Comparison of ENCODE assay signal across 21 cellular contexts in the genomic region with DNA sequence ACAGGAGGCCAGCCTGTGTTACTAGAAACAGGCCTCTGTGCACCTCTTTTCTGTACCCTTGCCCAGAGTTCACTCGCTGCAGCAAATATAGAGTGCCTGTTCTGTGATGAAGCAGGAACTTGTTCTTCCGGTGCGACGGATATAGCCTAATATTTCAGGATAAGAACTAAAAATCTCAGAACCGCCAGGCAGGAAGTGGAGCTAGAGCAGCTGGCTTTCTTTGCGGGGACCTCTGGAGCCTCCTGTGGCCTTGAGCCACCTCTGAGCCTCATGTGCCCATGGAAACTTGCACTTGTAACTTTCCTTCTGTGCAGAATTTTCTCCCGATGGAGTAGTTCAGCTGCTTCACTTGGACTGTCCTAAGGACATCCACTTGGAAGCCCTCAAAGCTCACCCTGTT. TPM values are rescaled to one million over a fixed set of nuclear protein-coding genes. Genes with fewer than 3 reads are reported as not detected.
DNase-seq lines count a peak whose midpoint lies in the region; ATAC-seq and TF ChIP-seq lines count a peak whose summit lies in the region.
"Had no signal": no experiment of that assay in that cellular context is flagged by ENCODE, and none has a peak within 500 bp of the region (broad histone marks: within the 10 kb centered on the region; RNA-seq: fewer than 3 reads in every experiment).

No MANE protein-coding gene starts in this region.

- peak; percentile 32 for ATAC-seq in Right ventricle myocardium superior (ENCODE audit: poor library complexity)
- ATAC-seq in GM21528 (IDR thresholded peaks at IDR 0.05; ENCODE audit: low FRiP score, unreplicated experiment), result no peak
- ATAC-seq in HG02870 (IDR thresholded peaks at IDR 0.05; ENCODE audit: unreplicated experiment), result no peak
- ATAC-seq: activated T-cell treated with anti-CD3 and anti-CD28 coated beads, Interleukin-2, amount 50 U/mL, for 72 hours had no signal

- H3K4me3 Mint-ChIP-seq in brain, result no peak overlapping the region
- H3K4me3 Mint-ChIP-seq: activated CD4-positive, alpha-beta T cell treated with anti-CD3 and anti-CD28 coated beads, Interleukin-2, amount 10 ng/mL, durations not matched to agents 24 days and 14 days; activated T-cell treated with anti-CD3 and anti-CD28 coated beads, Interleukin-2, amount 50 U/mL, for 72 hours; stimulated activated naive CD8-positive, alpha-beta T cell treated with anti-CD3 and anti-CD28 coated beads, Interleukin-15, Interleukin-2, amounts not matched to agents 100 ng/mL and 50 ng/mL, for 24 hours had no signal

- intact Hi-C loops in Right ventricle myocardium superior (cut with DNase I), result no loop called here
- intact Hi-C loops in cardiac septum (cut with DNase I), result no loop called here
- intact Hi-C loops in esophagus muscularis mucosa (cut with DNase I), result no loop called here

- H3K27ac Mint-ChIP-seq in brain, result peak overlapping the region in 4 of 5 experiments; percentile 32 to 73 (median 50)
- H3K27ac Mint-ChIP-seq: activated CD4-positive, alpha-beta T cell treated with anti-CD3 and anti-CD28 coated beads, Interleukin-2, amount 10 ng/mL, durations not matched to agents 24 days and 14 days; activated T-cell treated with anti-CD3 and anti-CD28 coated beads, Interleukin-2, amount 50 U/mL, for 72 hours; progenitor cell of endocrine pancreas; stimulated activated naive CD8-positive, alpha-beta T cell treated with anti-CD3 and anti-CD28 coated beads, Interleukin-15, Interleukin-2, amounts not matched to agents 100 ng/mL and 50 ng/mL, for 24 hours had no signal

- TF ChIP-seq CTCF in brain (conservative IDR thresholded peaks at IDR 0.05) (no peak), esophagus muscularis mucosa (IDR thresholded peaks at IDR 0.05) (no peak)

- no peaks in the 10 kb centered on the region for H3K36me3 ChIP-seq in esophagus muscularis mucosa
- H3K36me3 ChIP-seq: brain microvascular endothelial cell, neutrophil, thyroid gland had no signal

- H3K4me3 ChIP-seq in esophagus muscularis mucosa, result no peak overlapping the region
- H3K4me3 ChIP-seq: thyroid gland had no signal

- H3K36me3 Mint-ChIP-seq in brain, result peaks cover 30% of the 10 kb centered on the region

- H3K4me1 ChIP-seq in esophagus muscularis mucosa, result peaks cover 0 to 7% (median 5%) of the 10 kb centered on the region in 4 donors
- H3K4me1 ChIP-seq: thyroid gland had no signal

- peaks cover 59% of the 10 kb centered on the region for H3K4me1 Mint-ChIP-seq in brain
- H3K4me1 Mint-ChIP-seq: activated CD4-positive, alpha-beta T cell treated with anti-CD3 and anti-CD28 coated beads, Interleukin-2, amount 10 ng/mL, durations not matched to agents 24 days and 14 days had no signal

- TF ChIP-seq POLR2A in esophagus muscularis mucosa (IDR thresholded peaks at IDR 0.05; ENCODE audit: low read depth), result no peak

- no peaks in the 10 kb centered on the region for H3K9me3 ChIP-seq in esophagus muscularis mucosa
- H3K9me3 ChIP-seq: neutrophil, SK-N-SH, thyroid gland had no signal

- TF ChIP-seq EP300 in esophagus muscularis mucosa (IDR thresholded peaks at IDR 0.05), result no peak

- no peak overlapping the region for H3K27ac ChIP-seq in esophagus muscularis mucosa (replicated peaks in 1 of 4)
- H3K27ac ChIP-seq: brain microvascular endothelial cell, neutrophil, RWPE1, thyroid gland had no signal

- no peaks in the 10 kb centered on the region for H3K27me3 Mint-ChIP-seq in brain
- H3K27me3 Mint-ChIP-seq: progenitor cell of endocrine pancreas had no signal

- WGBS in esophagus muscularis mucosa, result 56% methylated on average over 7 of the region's 7 CpGs

- DNase-seq in Right ventricle myocardium superior (no peak), cardiac septum (ENCODE audit: low spot score) (no peak), left kidney (ENCODE audit: low read depth, low spot score) (peak; percentile 35), NCI-H1436 (lab: John Stamatoyannopoulos, UW) (no peak), esophagus muscularis mucosa (ENCODE audit: extremely low spot score) (no peak)
- DNase-seq: activated CD4-positive, alpha-beta T cell treated with anti-CD3 and anti-CD28 coated beads, Interleukin-2, amount 10 ng/mL, durations not matched to agents 24 days and 14 days; activated naive CD4-positive, alpha-beta T cell treated with Interleukin-2 at 50 U/mL for 16 hours; activated T-cell treated with anti-CD3 and anti-CD28 coated beads, Interleukin-2, amount 50 U/mL, for 72 hours; brain microvascular endothelial cell; NCI-H1436 treated with DMSO at 0.1 percent for 48 hours; NCI-H774; SK-N-SH; stimulated activated CD4-positive, alpha-beta T cell treated with anti-CD3 and anti-CD28 coated beads, Interleukin-15, amount 100 ng/mL, for 24 hours; thyroid gland had no signal

- peaks cover 0 to 10% (median 2%) of the 10 kb centered on the region in 5 experiments for H3K9me3 Mint-ChIP-seq in brain
- H3K9me3 Mint-ChIP-seq: activated CD4-positive, alpha-beta T cell treated with anti-CD3 and anti-CD28 coated beads, Interleukin-2, amount 10 ng/mL, durations not matched to agents 24 days and 14 days; activated T-cell treated with anti-CD3 and anti-CD28 coated beads, Interleukin-2, amount 50 U/mL, for 72 hours; stimulated activated naive CD8-positive, alpha-beta T cell treated with anti-CD3 and anti-CD28 coated beads, Interleukin-15, Interleukin-2, amounts not matched to agents 100 ng/mL and 50 ng/mL, for 24 hours had no signal

- no peaks in the 10 kb centered on the region for H3K27me3 ChIP-seq in esophagus muscularis mucosa
- H3K27me3 ChIP-seq: brain microvascular endothelial cell, neutrophil, thyroid gland had no signal

RNA-seq across cellular contexts. Expression of gene VAMP3, which starts 44.5 kb away (rescaled TPM):
- 60.3 TPM for total RNA-seq in Right ventricle myocardium superior
- total RNA-seq in cardiac septum, result 78.1 TPM
- 95.6 TPM for polyA plus RNA-seq in brain (ENCODE audit: insufficient read depth, low read depth, low replicate concordance)
- 100 to 1,000 TPM in 2 of 4 donors, 10 to 100 TPM in 2; 90.3 to 114 (median 99.5) TPM for total RNA-seq in esophagus muscularis mucosa

RNA-seq across cellular contexts. Expression of gene PER3, which starts 57.5 kb away (rescaled TPM):
- total RNA-seq in Right ventricle myocardium superior (14.8 TPM), cardiac septum (24.0 TPM), esophagus muscularis mucosa (10 to 100 TPM; 25.8 to 45.8 (median 42.6) TPM)
- 38.0 TPM for polyA plus RNA-seq in brain (ENCODE audit: insufficient read depth, low read depth, low replicate concordance)
